In genomic region chr5:62223312-62223954, GRCh38 we compare ENCODE assay signal across 8 cellular contexts.
DNase-seq lines count a peak whose midpoint lies in the region; ATAC-seq and TF ChIP-seq lines count a peak whose summit lies in the region.
"Not testable (repeated sequence)": the region's sequence is repeated elsewhere in the genome, so short reads cannot be mapped to it uniquely, and the experiment has no call there.

No MANE protein-coding gene starts in this region.

- ATAC-seq in GM18505 (IDR thresholded peaks at IDR 0.05; ENCODE audit: unreplicated experiment) (peak; percentile 90), HG03571 (IDR thresholded peaks at IDR 0.05; ENCODE audit: unreplicated experiment) (peak; percentile 95), body of pancreas (peak; percentile 99)

- H3K4me1 ChIP-seq in H9 (ENCODE audit: insufficient read depth, low read length); body of pancreas; hepatocyte (ENCODE audit: insufficient read depth); smooth muscle cell (ENCODE audit: low read depth); tibial nerve: not testable (repeated sequence)

- not testable (repeated sequence) for H4K5ac ChIP-seq in H9 (ENCODE audit: insufficient read length, low read depth, low read length)

- H3K4me1 Mint-ChIP-seq in H9 = peaks cover 10 to 11% of the 10 kb centered on the region in 2 experiments

- WGBS in H9 (ENCODE audit: extremely low coverage, insufficient read length, low lambda C conversion rate) = no CpG with 5 or more reads among the region's 14 CpGs
- WGBS in body of pancreas, 2 donors = 1 to 2% methylated on average over 11 of the region's 14 CpGs
- WGBS in hepatocyte (ENCODE audit: low lambda C conversion rate, missing lambda C conversion rate) = 15% methylated on average over 12 of the region's 14 CpGs
- WGBS in smooth muscle cell (ENCODE audit: low lambda C conversion rate) = 14% methylated on average over 14 of the region's 14 CpGs
- WGBS in tibial nerve, 2 donors = 2 to 4% methylated on average over 13 to 14 of the region's 14 CpGs

- H2AK5ac ChIP-seq in H9 (ENCODE audit: insufficient read length, low read length) = not testable (repeated sequence)

- not testable (repeated sequence) for H3K9me3 ChIP-seq in H9 (ENCODE audit: control insufficient read depth, low read depth, low read length); body of pancreas; hepatocyte (ENCODE audit: low read depth); smooth muscle cell (replicated peaks; ENCODE audit: low read depth); tibial nerve

- not testable (repeated sequence) for H2AFZ ChIP-seq in H9 (ENCODE audit: low read length); smooth muscle cell (ENCODE audit: low read depth)
- H2AFZ ChIP-seq in hepatocyte = peak overlapping the region; percentile 71

- not testable (repeated sequence) for H3K36me3 ChIP-seq in body of pancreas (replicated peaks in 1 of 2; ENCODE audit: insufficient read depth in 1 of 2, low read depth in 2 of 2); hepatocyte (replicated peaks; ENCODE audit: insufficient read depth, low read depth); smooth muscle cell (ENCODE audit: low read depth); tibial nerve

- H3K27me3 Mint-ChIP-seq in H9 (ENCODE audit: low read depth) = not testable (repeated sequence)

- not testable (repeated sequence) for TF ChIP-seq EP300 in tibial nerve (IDR thresholded peaks at IDR 0.05)

- not testable (repeated sequence) for H2BK20ac ChIP-seq in H9 (ENCODE audit: low read depth, low read length, poor library complexity, severe bottlenecking)

- H3K79me1 ChIP-seq in H9 (ENCODE audit: insufficient read depth, low read depth, low read length, poor library complexity, severe bottlenecking) = not testable (repeated sequence)

- not testable (repeated sequence) for H3K23me2 ChIP-seq in H9 (ENCODE audit: insufficient read length, low read depth, low read length, poor library complexity, severe bottlenecking)

- H3K79me2 ChIP-seq in H9 (ENCODE audit: insufficient read depth, low read length); hepatocyte; smooth muscle cell (ENCODE audit: low read depth): not testable (repeated sequence)

- not testable (repeated sequence) for H2BK12ac ChIP-seq in H9 (ENCODE audit: insufficient read length, low read depth, low read length)

- H3K18ac ChIP-seq in H9 (ENCODE audit: insufficient read length, low read depth, low read length) = not testable (repeated sequence)

- peak; percentile 70 for TF ChIP-seq CTCF in H9 (conservative IDR thresholded peaks at IDR 0.05)
- TF ChIP-seq CTCF in body of pancreas (IDR thresholded peaks at IDR 0.05) = peak; percentile 8 to 49 (median 44)
- TF ChIP-seq CTCF in hepatocyte (IDR thresholded peaks at IDR 0.05; ENCODE audit: poor library complexity) = peak; percentile 74
- TF ChIP-seq CTCF in smooth muscle cell (IDR thresholded peaks at IDR 0.05; ENCODE audit: borderline replicate concordance, insufficient read depth, poor library complexity, severe bottlenecking) = peak; percentile 52
- TF ChIP-seq CTCF in tibial nerve (IDR thresholded peaks at IDR 0.05) = peak; percentile 29 to 54 (median 45)

- H3K27me3 ChIP-seq in H9 (ENCODE audit: insufficient read depth, low read length); body of pancreas; hepatocyte; smooth muscle cell (ENCODE audit: low read depth); tibial nerve: not testable (repeated sequence)

- not testable (repeated sequence) for H3K27ac ChIP-seq in H9 (ENCODE audit: insufficient read length, low read depth, low read length); body of pancreas; smooth muscle cell (ENCODE audit: low read depth); tibial nerve
- peak overlapping the region; percentile 68 for H3K27ac ChIP-seq in hepatocyte

- not testable (repeated sequence) for H3K9ac ChIP-seq in H9 (ENCODE audit: extremely low read depth, insufficient read length, low read length); smooth muscle cell (ENCODE audit: low read depth)

- not testable (repeated sequence) for H3F3A ChIP-seq in smooth muscle cell (ENCODE audit: low read depth)

- not testable (repeated sequence) for H3K9me2 ChIP-seq in hepatocyte (replicated peaks; ENCODE audit: insufficient read depth)

- H3K9me3 Mint-ChIP-seq in H9 = not testable (repeated sequence)

- H3K4me3 Mint-ChIP-seq in H9 = not testable (repeated sequence)

- H2BK15ac ChIP-seq in H9 (ENCODE audit: low read depth, low read length) = not testable (repeated sequence)

- H3K4me3 ChIP-seq in body of pancreas, hepatocyte: not testable (repeated sequence)
- H3K4me3 ChIP-seq in smooth muscle cell (peak overlapping the region; percentile 41), tibial nerve (peak overlapping the region in 1 of 4 donors; percentile 10)

- not testable (repeated sequence) for H4K91ac ChIP-seq in H9 (ENCODE audit: insufficient read length, low read depth, low read length)

- H2BK120ac ChIP-seq in H9 (ENCODE audit: low read depth, low read length, poor library complexity, severe bottlenecking) = not testable (repeated sequence)

- H3K4me2 ChIP-seq in H9 (ENCODE audit: insufficient read depth, insufficient read length, low read length) = not testable (repeated sequence)
- peak overlapping the region; percentile 66 for H3K4me2 ChIP-seq in hepatocyte
- H3K4me2 ChIP-seq in smooth muscle cell = peak overlapping the region; percentile 63

- H3K23ac ChIP-seq in H9 (ENCODE audit: insufficient read length, low read depth, low read length) = not testable (repeated sequence)

- H3K56ac ChIP-seq in H9 (ENCODE audit: insufficient read length, low read depth, low read length) = not testable (repeated sequence)

- H2BK5ac ChIP-seq in H9 (ENCODE audit: insufficient read length, low read length) = not testable (repeated sequence)

- not testable (repeated sequence) for DNase-seq in H9; hepatocyte (ENCODE audit: low spot score); smooth muscle cell (lab: John Stamatoyannopoulos, UW; ENCODE audit: unreplicated experiment)
- DNase-seq in activated CD4-positive, alpha-beta T cell treated with anti-CD3 and anti-CD28 coated beads, Interleukin-2, amount 50 U/mL, for 24 hours (ENCODE audit: low read depth in 1 of 2, low spot score in 1 of 2) = peak; percentile 47 to 73
- DNase-seq in body of pancreas (peak; percentile 79 to 89 (median 86)), tibial nerve (ENCODE audit: low spot score in 2 of 2) (peak; percentile 67 to 84)

- not testable (repeated sequence) for H3K4ac ChIP-seq in H9 (ENCODE audit: low read depth, low read length)

- not testable (repeated sequence) for H3T11ph ChIP-seq in H9 (ENCODE audit: low read length)

- intact Hi-C loops in body of pancreas (cut with DNase I) = not testable (repeated sequence)

- not testable (repeated sequence) for H3K14ac ChIP-seq in H9 (ENCODE audit: insufficient read depth, low read length)

- not testable (repeated sequence) for H3K36me3 Mint-ChIP-seq in H9 (ENCODE audit: insufficient read depth in 1 of 3, low read depth in 3 of 3)

- H4K20me1 ChIP-seq in H9 (ENCODE audit: control insufficient read depth, insufficient read depth, insufficient read length); hepatocyte (ENCODE audit: insufficient read depth, poor library complexity, severe bottlenecking); smooth muscle cell (ENCODE audit: low read depth): not testable (repeated sequence)

- not testable (repeated sequence) for TF ChIP-seq POLR2A in GM18505 (IDR thresholded peaks at IDR 0.05; ENCODE audit: borderline replicate concordance, extremely low read depth, insufficient read depth, insufficient read length); body of pancreas (IDR thresholded peaks at IDR 0.05); tibial nerve (IDR thresholded peaks at IDR 0.05)

- H3K27ac Mint-ChIP-seq in H9 = not testable (repeated sequence)

- not testable (repeated sequence) for H4K8ac ChIP-seq in H9 (replicated peaks; ENCODE audit: insufficient read length, low read depth, low read length)
